In the genomic region with DNA sequence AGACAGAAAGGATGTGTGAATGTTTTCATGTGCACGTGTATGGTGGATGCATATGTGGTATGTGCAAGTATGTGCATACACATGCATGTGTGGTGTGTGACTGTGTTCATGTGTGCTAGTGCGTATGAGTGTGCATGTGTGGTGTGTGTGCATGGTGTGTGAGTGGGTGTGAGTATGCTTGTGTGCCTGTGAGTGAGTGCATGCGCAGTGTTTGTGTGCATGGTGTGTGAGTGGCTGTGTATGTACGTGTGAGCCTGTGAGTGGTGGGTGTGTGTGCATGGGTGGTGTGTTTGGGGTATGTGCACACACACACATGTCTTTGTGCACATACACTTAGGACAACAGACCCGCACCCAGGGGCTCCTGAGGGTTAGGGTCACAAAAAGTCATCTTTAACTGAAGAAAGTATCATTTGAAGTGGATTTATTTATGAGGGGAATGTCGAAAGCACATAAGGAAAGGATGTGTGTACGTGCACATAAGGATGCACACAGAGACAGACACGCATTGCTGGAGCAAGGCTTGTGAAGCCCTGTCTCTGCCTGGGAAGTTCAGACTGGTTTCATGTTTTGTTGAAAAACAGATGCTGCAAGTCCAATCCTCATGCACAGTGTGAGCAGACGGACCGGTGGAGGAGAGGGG, we compare ENCODE assay signal across 14 cellular contexts.
A peak's percentile ranks its signal among the peaks of the same experiment; 100 is the strongest.
DNase-seq lines count a peak whose midpoint lies in the region; ATAC-seq and TF ChIP-seq lines count a peak whose summit lies in the region.
"Had no signal": no experiment of that assay in that cellular context is flagged by ENCODE, and none has a peak within 500 bp of the region (broad histone marks: within the 10 kb centered on the region; RNA-seq: fewer than 3 reads in every experiment).

No MANE protein-coding gene starts in this region.

- POLR2A ChIA-PET in CD8-positive, alpha-beta T cell (lab: Charles Lee), result no interaction called here

- H3K4me3 Mint-ChIP-seq in HFFc6, result peak overlapping the region; percentile 65; the same call in 1 of the 2 replicates
- no peak overlapping the region for H3K4me3 Mint-ChIP-seq in CD8-positive, alpha-beta T cell
- H3K4me3 Mint-ChIP-seq: B cell, mesothelial cell of epicardium had no signal

- H3K9me3 Mint-ChIP-seq in HFFc6, result no peaks in the 10 kb centered on the region
- H3K9me3 Mint-ChIP-seq in CD8-positive, alpha-beta T cell, result no peaks in the 10 kb centered on the region
- H3K9me3 Mint-ChIP-seq: mesothelial cell of epicardium had no signal

- H3K4me1 ChIP-seq in ACC112 (ENCODE audit: control insufficient read depth, insufficient read depth, low read length, unreplicated experiment) (peaks cover 22% of the 10 kb centered on the region), muscle layer of duodenum (ENCODE audit: control insufficient read depth in 1 of 2, insufficient read depth in 2 of 2, low read length in 2 of 2) (peaks cover 18% of the 10 kb centered on the region in 2 donors)
- peaks cover 11% of the 10 kb centered on the region for H3K4me1 ChIP-seq in CD8-positive, alpha-beta T cell (ENCODE audit: insufficient read depth, low read length)

- H3K36me3 ChIP-seq in ACC112 (ENCODE audit: insufficient read depth, low read length), result no peaks in the 10 kb centered on the region
- no peaks in the 10 kb centered on the region for H3K36me3 ChIP-seq in brain microvascular endothelial cell (replicated peaks)
- no peaks in the 10 kb centered on the region for H3K36me3 ChIP-seq in muscle layer of duodenum (ENCODE audit: control insufficient read depth in 1 of 2, insufficient read depth in 2 of 2, low read length in 2 of 2)
- no peaks in the 10 kb centered on the region for H3K36me3 ChIP-seq in CD8-positive, alpha-beta T cell (ENCODE audit: insufficient read depth, low read length)
- H3K36me3 ChIP-seq: pancreas, upper lobe of right lung had no signal

- TF ChIP-seq CTCF in HFFc6 (IDR thresholded peaks at IDR 0.05) (no peak), brain microvascular endothelial cell (IDR thresholded peaks at IDR 0.05; ENCODE audit: low read depth, low read length, missing control alignments) (no peak)
- TF ChIP-seq CTCF in CD8-positive, alpha-beta T cell (IDR thresholded peaks at IDR 0.05), result no peak

- peaks cover 26% of the 10 kb centered on the region for H3K4me1 Mint-ChIP-seq in HFFc6 (ENCODE audit: low read depth)
- H3K4me1 Mint-ChIP-seq in CD8-positive, alpha-beta T cell (ENCODE audit: low read depth), result peaks cover 11% of the 10 kb centered on the region

- H3K79me2 ChIP-seq in ACC112 (ENCODE audit: control insufficient read depth, insufficient read depth, low read length, unreplicated experiment), result no peaks in the 10 kb centered on the region

- H3K27ac ChIP-seq in ACC112 (ENCODE audit: low read depth, low read length) (peak overlapping the region; percentile 97), brain microvascular endothelial cell (peak overlapping the region; percentile 81), muscle layer of duodenum (ENCODE audit: low read length) (peak overlapping the region; percentile 83)
- no peak overlapping the region for H3K27ac ChIP-seq in CD8-positive, alpha-beta T cell (ENCODE audit: low read depth, low read length)

- no peak for ATAC-seq in CD8-positive, alpha-beta T cell

- no peaks in the 10 kb centered on the region for H3K27me3 ChIP-seq in ACC112 (ENCODE audit: insufficient read depth, low read length)
- no peaks in the 10 kb centered on the region for H3K27me3 ChIP-seq in brain microvascular endothelial cell (replicated peaks)
- no peaks in the 10 kb centered on the region for H3K27me3 ChIP-seq in muscle layer of duodenum (ENCODE audit: low read depth, low read length)
- H3K27me3 ChIP-seq in CD8-positive, alpha-beta T cell (ENCODE audit: insufficient read depth, low read length), result no peaks in the 10 kb centered on the region
- H3K27me3 ChIP-seq: pancreas, upper lobe of right lung had no signal

- peak overlapping the region; percentile 93 for H3K27ac Mint-ChIP-seq in HFFc6
- no peak overlapping the region for H3K27ac Mint-ChIP-seq in CD8-positive, alpha-beta T cell
- H3K27ac Mint-ChIP-seq: B cell, mesothelial cell of epicardium had no signal

- H2AFZ ChIP-seq in ACC112 (ENCODE audit: low read length, unreplicated experiment), result peak overlapping the region; percentile 99

- intact Hi-C loops in CD8-positive, alpha-beta T cell (cut with DNase I, micrococcal nuclease), result loop anchor here in 1 of 2 experiments (5.0 to 10.0 kb wide), 3 partner anchors 214 to 644 kb away; no protein-coding TSS in a partner anchor

- no peaks in the 10 kb centered on the region; the same call in 1 of the 2 replicates for H3K27me3 Mint-ChIP-seq in HFFc6 (ENCODE audit: insufficient read depth)
- H3K27me3 Mint-ChIP-seq in CD8-positive, alpha-beta T cell (ENCODE audit: low read depth), result peaks cover 29% of the 10 kb centered on the region

- H3K36me3 Mint-ChIP-seq in HFFc6 (ENCODE audit: low read depth), result no peaks in the 10 kb centered on the region
- no peaks in the 10 kb centered on the region for H3K36me3 Mint-ChIP-seq in CD8-positive, alpha-beta T cell
- H3K36me3 Mint-ChIP-seq: mesothelial cell of epicardium had no signal

- DNase-seq in HFFc6 (no peak), brain microvascular endothelial cell (no peak), anterior cingulate cortex (lab: John Stamatoyannopoulos, UW) (no peak), NCI-H128 (lab: John Stamatoyannopoulos, UW; ENCODE audit: unreplicated experiment) (no peak), SIG-M5 treated with dmso at 0.1 percent for 504 hours (lab: John Stamatoyannopoulos, UW; ENCODE audit: unreplicated experiment) (no peak)
- DNase-seq in CD8-positive, alpha-beta T cell, result no peak
- DNase-seq: NCI-H1417 treated with DMSO at 0.1 percent for 48 hours, NCI-H345, upper lobe of right lung had no signal

- no peaks in the 10 kb centered on the region for H3K9me3 ChIP-seq in muscle layer of duodenum (ENCODE audit: control insufficient read depth in 1 of 2, low read length in 2 of 2)
- no peaks in the 10 kb centered on the region for H3K9me3 ChIP-seq in CD8-positive, alpha-beta T cell (ENCODE audit: low read length)
- H3K9me3 ChIP-seq: pancreas, upper lobe of right lung had no signal

- in situ Hi-C loops in brain microvascular endothelial cell (cut with HindIII; ENCODE audit: low pct_ligation_motif_present, low sequenced_read_pairs), result no loop called here

- H3K4me3 ChIP-seq in ACC112 (ENCODE audit: low read depth, low read length), result peak overlapping the region; percentile 29; the same call in 1 of the 2 replicates
- no peak overlapping the region for H3K4me3 ChIP-seq in brain microvascular endothelial cell (ENCODE audit: low read depth, low read length)
- H3K4me3 ChIP-seq in muscle layer of duodenum (ENCODE audit: low read depth in 1 of 2, low read length in 2 of 2), result peak overlapping the region in 1 of 2 donors; percentile 32
- no peak overlapping the region for H3K4me3 ChIP-seq in CD8-positive, alpha-beta T cell (ENCODE audit: low read depth, low read length)
- H3K4me3 ChIP-seq: pancreas, upper lobe of right lung had no signal

- CTCF ChIA-PET in CD8-positive, alpha-beta T cell (lab: Charles Lee), result interaction anchor here (1.2 to 1.8 kb wide), 2 partner anchors 124 to 215 kb away, joined by 3 to 9 read pairs; no protein-coding TSS in a partner anchor
